In genomic region chr12:104656383-104656782, GRCh38 we compare ENCODE assay signal across 16 cellular contexts.
"Had no signal": no experiment of that assay in that cellular context is flagged by ENCODE, and none has a peak within 500 bp of the region (broad histone marks: within the 10 kb centered on the region; RNA-seq: fewer than 3 reads in every experiment).

No MANE protein-coding gene starts in this region.

- H3K27me3 ChIP-seq: body of pancreas, esophagus squamous epithelium, upper lobe of left lung had no signal

- H3K9me3 ChIP-seq: body of pancreas, esophagus squamous epithelium, upper lobe of left lung had no signal

- H3K36me3 ChIP-seq: esophagus squamous epithelium, upper lobe of left lung had no signal

- DNase-seq: activated CD4-positive, alpha-beta T cell treated with anti-CD3 and anti-CD28 coated beads for 36 hours; activated CD8-positive, alpha-beta T cell treated with anti-CD3 and anti-CD28 coated beads for 36 hours; activated effector memory CD4-positive, alpha-beta T cell treated with anti-CD3 and anti-CD28 coated beads, Interleukin-2, amount 50 U/mL, for 16 hours; activated T-cell treated with anti-CD3 and anti-CD28 coated beads, Interleukin-2, amount 50 U/mL, for 4 hours; amniotic stem cell; body of pancreas; cortex of kidney; effector CD4-positive, alpha-beta T cell; esophagus squamous epithelium; kidney glomerular epithelial cell; retina; small intestine; stimulated activated CD4-positive, alpha-beta T cell treated with anti-CD3 and anti-CD28 coated beads, Interleukin-4, amount 100 ng/mL, for 24 hours; stimulated activated naive CD4-positive, alpha-beta T cell treated with Interleukin-2 at 50 U/mL for 16 hours; upper lobe of left lung had no signal

- H3K4me1 ChIP-seq: body of pancreas had no signal

- H3K27ac ChIP-seq: body of pancreas, esophagus squamous epithelium, upper lobe of left lung had no signal

- H3K4me3 ChIP-seq: body of pancreas, esophagus squamous epithelium, upper lobe of left lung had no signal

- ATAC-seq: activated CD4-positive, alpha-beta T cell treated with anti-CD3 and anti-CD28 coated beads for 36 hours; activated CD8-positive, alpha-beta T cell treated with anti-CD3 and anti-CD28 coated beads for 36 hours; activated naive CD4-positive, alpha-beta T cell treated with anti-CD3 and anti-CD28 coated beads, Interleukin-2, amount 50 U/mL, for 72 hours; activated T-cell treated with anti-CD3 and anti-CD28 coated beads, Interleukin-2, amount 50 U/mL, for 4 hours; body of pancreas had no signal
